8 cellular contexts compared by ENCODE assay signal in genomic region chr16:3027983-3028715, GRCh38. TPM values are rescaled to one million over a fixed set of nuclear protein-coding genes. Genes with fewer than 3 reads are reported as not detected.
DNase-seq lines count a peak whose midpoint lies in the region; ATAC-seq and TF ChIP-seq lines count a peak whose summit lies in the region.

No MANE protein-coding gene starts in this region.

- H3K27me3 ChIP-seq in MM.1S (replicated peaks; ENCODE audit: insufficient read depth, low read length) (peaks cover 52% of the 10 kb centered on the region), prostate gland (replicated peaks; ENCODE audit: insufficient read depth) (no peaks in the 10 kb centered on the region), aorta (ENCODE audit: control insufficient read depth in 1 of 2, insufficient read depth in 2 of 2, low read length in 1 of 2) (no peaks in the 10 kb centered on the region)

- CTCF ChIA-PET in activated naive CD4-positive, alpha-beta T cell treated with anti-CD3 and anti-CD28 coated beads, Interleukin-2, amount 10 ng/mL, durations not matched to agents 7 days and 5 days (lab: Charles Lee), result interaction anchor here (0.7 to 18.9 kb wide), 18 partner anchors 9 to 138 kb away, joined by 3 to 300 read pairs (median 6); partner anchors contain the start of genes CLDN6, CLDN9, MMP25 and TNFRSF12A

- H3K4me3 ChIP-seq in MM.1S (ENCODE audit: low read length), result no peak overlapping the region
- H3K4me3 ChIP-seq in SK-N-MC, result peak overlapping the region; percentile 43
- no peak overlapping the region for H3K4me3 ChIP-seq in prostate gland
- no peak overlapping the region for H3K4me3 ChIP-seq in aorta (ENCODE audit: low read length in 2 of 2)

- H3K27ac ChIP-seq in MM.1S (ENCODE audit: low read length) (no peak overlapping the region), SK-N-MC (no peak overlapping the region), prostate gland (peak overlapping the region; percentile 12 to 28), aorta (ENCODE audit: low read depth in 1 of 2, low read length in 2 of 2) (no peak overlapping the region)

- H3K9me3 Mint-ChIP-seq in activated naive CD4-positive, alpha-beta T cell treated with anti-CD3 and anti-CD28 coated beads, Interleukin-2, amount 10 ng/mL, durations not matched to agents 7 days and 5 days, result no peaks in the 10 kb centered on the region

- 16% methylated on average over 45 of the region's 58 CpGs for WGBS in prostate gland
- WGBS in aorta, 2 donors, result 28 to 33% methylated on average over 56 to 58 of the region's 58 CpGs

- H2AFZ ChIP-seq in MM.1S (ENCODE audit: low read length), result no peak overlapping the region

- no peaks in the 10 kb centered on the region for H3K9me3 ChIP-seq in MM.1S (replicated peaks; ENCODE audit: insufficient read depth, low read length)
- no peaks in the 10 kb centered on the region for H3K9me3 ChIP-seq in SK-N-MC (ENCODE audit: low read depth, low read length)
- no peaks in the 10 kb centered on the region for H3K9me3 ChIP-seq in prostate gland
- no peaks in the 10 kb centered on the region for H3K9me3 ChIP-seq in aorta (ENCODE audit: control insufficient read depth, low read length)

- H3K79me2 ChIP-seq in MM.1S (ENCODE audit: low read length), result no peaks in the 10 kb centered on the region

- H3K9ac ChIP-seq in MM.1S (ENCODE audit: low read length), result no peak overlapping the region
- H3K9ac ChIP-seq in SK-N-MC (ENCODE audit: insufficient read length), result no peak overlapping the region

- peak overlapping the region; percentile 63 for H3K4me3 Mint-ChIP-seq in activated naive CD4-positive, alpha-beta T cell treated with anti-CD3 and anti-CD28 coated beads, Interleukin-2, amount 10 ng/mL, durations not matched to agents 7 days and 5 days

- H3K27ac Mint-ChIP-seq in activated naive CD4-positive, alpha-beta T cell treated with anti-CD3 and anti-CD28 coated beads, Interleukin-2, amount 10 ng/mL, durations not matched to agents 7 days and 5 days, result peak overlapping the region; percentile 75

- DNase-seq in MM.1S, result peak; percentile 90
- no peak for DNase-seq in SK-N-MC (ENCODE audit: low read depth, low spot score)
- peak; percentile 92 for DNase-seq in activated naive CD4-positive, alpha-beta T cell treated with anti-CD3 and anti-CD28 coated beads, Interleukin-2, amount 10 ng/mL, durations not matched to agents 7 days and 5 days
- DNase-seq in Right ventricle myocardium superior, result peak; percentile 89
- DNase-seq in prostate gland (ENCODE audit: low spot score), result peak; percentile 85
- peak; percentile 80 to 92 for DNase-seq in aorta

- no peaks in the 10 kb centered on the region for H3K36me3 ChIP-seq in MM.1S (replicated peaks; ENCODE audit: insufficient read depth, low read length)
- H3K36me3 ChIP-seq in SK-N-MC (ENCODE audit: insufficient read depth, low read length), result peaks cover 15% of the 10 kb centered on the region; the same call in 1 of the 2 replicates
- no peaks in the 10 kb centered on the region for H3K36me3 ChIP-seq in prostate gland
- peaks cover 0 to 1% of the 10 kb centered on the region in 2 donors for H3K36me3 ChIP-seq in aorta (ENCODE audit: control insufficient read depth in 1 of 2, insufficient read depth in 2 of 2, low read length in 1 of 2)

- intact Hi-C loops in Right ventricle myocardium superior (cut with DNase I), result no loop called here
- intact Hi-C loops in prostate gland (cut with DNase I), result no loop called here
- intact Hi-C loops in aorta (cut with DNase I), result no loop called here

- peak overlapping the region; percentile 50 for H3K4me2 ChIP-seq in MM.1S (ENCODE audit: low read depth, low read length)

- peak; percentile 58 for ATAC-seq in Right ventricle myocardium superior (ENCODE audit: poor library complexity)
- ATAC-seq in aorta (ENCODE audit: low FRiP score), result no peak
- ATAC-seq in HG02938 (IDR thresholded peaks at IDR 0.05; ENCODE audit: unreplicated experiment), result no peak

- H3K4me1 Mint-ChIP-seq in activated naive CD4-positive, alpha-beta T cell treated with anti-CD3 and anti-CD28 coated beads, Interleukin-2, amount 10 ng/mL, durations not matched to agents 7 days and 5 days, result peaks cover 69% of the 10 kb centered on the region

- H3K27me3 Mint-ChIP-seq in activated naive CD4-positive, alpha-beta T cell treated with anti-CD3 and anti-CD28 coated beads, Interleukin-2, amount 10 ng/mL, durations not matched to agents 7 days and 5 days, result peaks cover 51% of the 10 kb centered on the region

- H3K36me3 Mint-ChIP-seq in activated naive CD4-positive, alpha-beta T cell treated with anti-CD3 and anti-CD28 coated beads, Interleukin-2, amount 10 ng/mL, durations not matched to agents 7 days and 5 days, result peaks cover 20% of the 10 kb centered on the region

- H3K9me2 ChIP-seq in MM.1S (replicated peaks; ENCODE audit: insufficient read depth, low read length), result no peaks in the 10 kb centered on the region

- TF ChIP-seq CTCF in GM12874 (IDR thresholded peaks at IDR 0.05; ENCODE audit: insufficient read depth, low read depth, low read length) (peak; percentile 95), MM.1S (IDR thresholded peaks at IDR 0.05; ENCODE audit: low read length) (peak; percentile 79), prostate gland (IDR thresholded peaks at IDR 0.05) (peak; percentile 74 to 89 (median 88))

- peak; percentile 52 for TF ChIP-seq POLR2A in prostate gland (IDR thresholded peaks at IDR 0.05)

- no peaks in the 10 kb centered on the region for H4K20me1 ChIP-seq in MM.1S (ENCODE audit: insufficient read depth, low read length)

- H3K4me1 ChIP-seq in MM.1S (ENCODE audit: low read length), result peaks cover 4% of the 10 kb centered on the region
- peaks cover 12% of the 10 kb centered on the region for H3K4me1 ChIP-seq in prostate gland (replicated peaks)
- no peaks in the 10 kb centered on the region for H3K4me1 ChIP-seq in aorta (ENCODE audit: control insufficient read depth in 1 of 2, insufficient read depth in 2 of 2, low read length in 2 of 2)

- H3F3A ChIP-seq in MM.1S (ENCODE audit: insufficient read depth, low read length), result 0 out of 2 replicates have a peak, but pooled peaks cover 6% of the 10 kb centered on the region

RNA-seq across cellular contexts. Expression of gene THOC6, which starts 4.3 kb away (rescaled TPM):
- total RNA-seq in Right ventricle myocardium superior (11.0 TPM), prostate gland (10 to 100 TPM; 22.9 to 28.0 TPM), aorta (10 to 100 TPM; 18.9 to 29.8 TPM)
- polyA plus RNA-seq in aorta, result 10 to 100 TPM; 18.5 to 60.6 TPM

RNA-seq across cellular contexts. Expression of gene HCFC1R1, which starts 4.4 kb away (rescaled TPM):
- total RNA-seq in Right ventricle myocardium superior (53.5 TPM), prostate gland (10 to 100 TPM; 52.4 to 67.0 TPM), aorta (10 to 100 TPM; 88.5 to 99.7 TPM)
- polyA plus RNA-seq in aorta, result 100 to 1,000 TPM; 299 to 303 TPM

RNA-seq across cellular contexts. Expression of gene TNFRSF12A, which starts 8.0 kb away (rescaled TPM):
- 29.4 TPM for total RNA-seq in Right ventricle myocardium superior
- 10 to 100 TPM; 57.4 to 59.0 TPM for total RNA-seq in prostate gland
- total RNA-seq in aorta, result 100 to 1,000 TPM in 1 of 2 donors, 10 to 100 TPM in 1; 60.4 to 271 TPM
- 100 to 1,000 TPM in 1 of 2 donors, 10 to 100 TPM in 1; 84.9 to 107 TPM for polyA plus RNA-seq in aorta

RNA-seq across cellular contexts. Expression of gene BICDL2, which starts 8.6 kb away (rescaled TPM):
- total RNA-seq in Right ventricle myocardium superior (not detected), prostate gland (10 to 100 TPM; 54.6 to 59.6 TPM), aorta (under 1 TPM; 0.10 to 0.18 TPM)
- polyA plus RNA-seq in aorta, result 1 to 10 TPM in 1 of 2 donors, under 1 TPM in 1; 0.05 to 3.6 TPM

RNA-seq across cellular contexts. Expression of gene CLDN6, which starts 10.2 kb away (rescaled TPM):
- not detected for total RNA-seq in Right ventricle myocardium superior
- under 1 TPM in 1 of 2 donors, not detected in 1; 0.14 TPM for total RNA-seq in prostate gland
- not detected for total RNA-seq in aorta
- polyA plus RNA-seq in aorta, result not detected

Comparison
In these comparisons a context has a peak if more than half of its experiments do, and no peak if none do; other contexts are left out.
1. H3K27ac ChIP-seq: peak in prostate gland (2 of 2); none in MM.1S (single experiment), SK-N-MC (single experiment) and aorta (0 of 2).
2. Peak in every context shown above with its lines, with median percentiles within 50 percentile points of each other: CTCF ChIP-seq.